10 cellular contexts compared by ENCODE assay signal in the genomic region with DNA sequence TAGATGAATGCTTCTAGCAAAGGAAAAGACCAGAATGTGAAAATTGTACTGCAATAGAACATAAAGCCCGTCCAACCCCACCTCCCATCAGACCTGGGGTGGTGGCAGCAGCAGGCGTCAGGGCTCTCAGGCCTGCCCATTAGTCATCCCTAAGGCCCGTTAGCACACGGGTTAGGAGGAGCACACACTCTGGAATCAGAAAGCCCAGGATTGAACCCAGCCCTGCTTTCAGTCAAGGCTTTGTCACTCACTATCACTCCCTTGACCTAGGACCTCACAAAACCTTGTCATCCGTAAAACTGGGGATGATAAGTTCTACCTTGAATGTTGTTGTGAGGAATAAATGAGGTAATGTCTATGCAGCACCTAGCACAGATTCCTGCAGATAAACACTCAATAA. TPM values are rescaled to one million over a fixed set of nuclear protein-coding genes. Genes with fewer than 3 reads are reported as not detected.
A peak's percentile ranks its signal among the peaks of the same experiment; 100 is the strongest.
DNase-seq lines count a peak whose midpoint lies in the region; ATAC-seq and TF ChIP-seq lines count a peak whose summit lies in the region.
"Had no signal": no experiment of that assay in that cellular context is flagged by ENCODE, and none has a peak within 500 bp of the region (broad histone marks: within the 10 kb centered on the region; RNA-seq: fewer than 3 reads in every experiment).

No MANE protein-coding gene starts in this region.

- no peak for TF ChIP-seq CTCF in endothelial cell (IDR thresholded peaks at IDR 0.05; ENCODE audit: unreplicated experiment)

- H3K27ac Mint-ChIP-seq in activated naive CD4-positive, alpha-beta T cell treated with anti-CD3 and anti-CD28 coated beads, Interleukin-2, amount 50 U/mL, for 24 hours: peak overlapping the region; percentile 41
- H3K27ac Mint-ChIP-seq in activated CD4-positive, alpha-beta memory T cell treated with anti-CD3 and anti-CD28 coated beads, Interleukin-2, amount 10 ng/mL, durations not matched to agents 7 days and 5 days: peak overlapping the region; percentile 84
- H3K27ac Mint-ChIP-seq in immature natural killer cell (peak overlapping the region; percentile 20 to 78 (median 62)), endothelial cell (ENCODE audit: unreplicated experiment) (no peak overlapping the region)

- H3K27me3 Mint-ChIP-seq in activated naive CD4-positive, alpha-beta T cell treated with anti-CD3 and anti-CD28 coated beads, Interleukin-2, amount 50 U/mL, for 24 hours: no peaks in the 10 kb centered on the region
- H3K27me3 Mint-ChIP-seq in activated CD4-positive, alpha-beta memory T cell treated with anti-CD3 and anti-CD28 coated beads, Interleukin-2, amount 10 ng/mL, durations not matched to agents 7 days and 5 days: no peaks in the 10 kb centered on the region
- H3K27me3 Mint-ChIP-seq in immature natural killer cell (ENCODE audit: low read depth in 3 of 3) (peaks cover 3 to 11% (median 10%) of the 10 kb centered on the region in 3 donors), endothelial cell (ENCODE audit: unreplicated experiment) (peaks cover 2% of the 10 kb centered on the region)

- H3K4me3 Mint-ChIP-seq in activated naive CD4-positive, alpha-beta T cell treated with anti-CD3 and anti-CD28 coated beads, Interleukin-2, amount 50 U/mL, for 24 hours: peak overlapping the region; percentile 44
- peak overlapping the region; percentile 17 for H3K4me3 Mint-ChIP-seq in activated CD4-positive, alpha-beta memory T cell treated with anti-CD3 and anti-CD28 coated beads, Interleukin-2, amount 10 ng/mL, durations not matched to agents 7 days and 5 days
- H3K4me3 Mint-ChIP-seq in immature natural killer cell (peak overlapping the region in 2 of 5 donors; percentile 15 to 22), endothelial cell (ENCODE audit: unreplicated experiment) (no peak overlapping the region)

- CTCF ChIA-PET in activated CD4-positive, alpha-beta memory T cell treated with anti-CD3 and anti-CD28 coated beads, Interleukin-2, amount 10 ng/mL, durations not matched to agents 7 days and 5 days (lab: Charles Lee): interaction anchor here (1.0 kb wide), 1 partner anchor 79 kb away, joined by 4 read pairs; no protein-coding TSS in a partner anchor

- H3K4me1 Mint-ChIP-seq in activated naive CD4-positive, alpha-beta T cell treated with anti-CD3 and anti-CD28 coated beads, Interleukin-2, amount 50 U/mL, for 24 hours: peaks cover 53% of the 10 kb centered on the region
- peaks cover 64% of the 10 kb centered on the region for H3K4me1 Mint-ChIP-seq in activated CD4-positive, alpha-beta memory T cell treated with anti-CD3 and anti-CD28 coated beads, Interleukin-2, amount 10 ng/mL, durations not matched to agents 7 days and 5 days
- H3K4me1 Mint-ChIP-seq in immature natural killer cell (peaks cover 57 to 58% of the 10 kb centered on the region in 2 donors), endothelial cell (ENCODE audit: unreplicated experiment) (peaks cover 24% of the 10 kb centered on the region)

- POLR2A ChIA-PET in activated CD4-positive, alpha-beta memory T cell treated with anti-CD3 and anti-CD28 coated beads, Interleukin-2, amount 10 ng/mL, durations not matched to agents 7 days and 5 days (lab: Charles Lee): interaction anchor here (1.5 kb wide), 1 partner anchor 80 kb away, joined by 6 read pairs; a partner anchor contains a TSS

- no peak for ATAC-seq in HG02623 (IDR thresholded peaks at IDR 0.05; ENCODE audit: unreplicated experiment)

- no peaks in the 10 kb centered on the region for H3K9me3 Mint-ChIP-seq in activated naive CD4-positive, alpha-beta T cell treated with anti-CD3 and anti-CD28 coated beads, Interleukin-2, amount 50 U/mL, for 24 hours
- no peaks in the 10 kb centered on the region for H3K9me3 Mint-ChIP-seq in activated CD4-positive, alpha-beta memory T cell treated with anti-CD3 and anti-CD28 coated beads, Interleukin-2, amount 10 ng/mL, durations not matched to agents 7 days and 5 days
- H3K9me3 Mint-ChIP-seq in immature natural killer cell (no peaks in the 10 kb centered on the region), endothelial cell (ENCODE audit: unreplicated experiment) (no peaks in the 10 kb centered on the region)

- no peak for DNase-seq in activated naive CD4-positive, alpha-beta T cell treated with anti-CD3 and anti-CD28 coated beads, Interleukin-2, amount 50 U/mL, for 16 hours
- no peak for DNase-seq in activated CD4-positive, alpha-beta memory T cell treated with anti-CD3 and anti-CD28 coated beads, Interleukin-2, amount 10 ng/mL, durations not matched to agents 7 days and 5 days
- DNase-seq in immature natural killer cell (no peak), NCI-H187 treated with DMSO at 0.1 percent for 48 hours (lab: John Stamatoyannopoulos, UW) (no peak), NCI-H1105 (lab: John Stamatoyannopoulos, UW) (no peak), endothelial cell (ENCODE audit: low spot score) (no peak)
- DNase-seq: NCI-H1092 treated with DMSO at 0.1 percent for 48 hours, WERI-Rb-1 had no signal

- no peaks in the 10 kb centered on the region for H3K36me3 Mint-ChIP-seq in activated naive CD4-positive, alpha-beta T cell treated with anti-CD3 and anti-CD28 coated beads, Interleukin-2, amount 50 U/mL, for 24 hours
- H3K36me3 Mint-ChIP-seq in activated CD4-positive, alpha-beta memory T cell treated with anti-CD3 and anti-CD28 coated beads, Interleukin-2, amount 10 ng/mL, durations not matched to agents 7 days and 5 days (ENCODE audit: low read depth): peaks cover 2% of the 10 kb centered on the region
- H3K36me3 Mint-ChIP-seq in immature natural killer cell (no peaks in the 10 kb centered on the region), endothelial cell (ENCODE audit: low read depth, unreplicated experiment) (peaks cover 6% of the 10 kb centered on the region)

RNA-seq across cellular contexts. Expression of a gene that starts 26.9 kb away (rescaled TPM):
- 10 to 100 TPM; 30.3 to 31.4 TPM for total RNA-seq in activated CD4-positive, alpha-beta memory T cell treated with anti-CD3 and anti-CD28 coated beads, Interleukin-2, amount 10 ng/mL, durations not matched to agents 7 days and 5 days
- polyA plus RNA-seq in immature natural killer cell: 1 to 10 TPM in 2 of 3 donors, not detected in 1; 1.1 to 2.3 TPM
- 54.3 TPM for total RNA-seq in endothelial cell (ENCODE audit: unreplicated experiment)
